In genomic region chr1:201941420-201942128, GRCh38 we compare ENCODE assay signal across 1 cellular context.
TF ChIP-seq lines count a peak whose summit lies in the region.

No MANE protein-coding gene starts in this region.

TF ChIP-seq in GM23338, 12 proteins besides CTCF, POLR2A, EP300 and RAD21 (continued from another document):
- TF ChIP-seq ZNF462 (CRISPR knock-in tag; IDR thresholded peaks at IDR 0.05) (no peak), POLR2AphosphoS5 (IDR thresholded peaks at IDR 0.05; ENCODE audit: low read depth) (peak; percentile 82)
